16 cellular contexts compared by ENCODE assay signal in the genomic region with DNA sequence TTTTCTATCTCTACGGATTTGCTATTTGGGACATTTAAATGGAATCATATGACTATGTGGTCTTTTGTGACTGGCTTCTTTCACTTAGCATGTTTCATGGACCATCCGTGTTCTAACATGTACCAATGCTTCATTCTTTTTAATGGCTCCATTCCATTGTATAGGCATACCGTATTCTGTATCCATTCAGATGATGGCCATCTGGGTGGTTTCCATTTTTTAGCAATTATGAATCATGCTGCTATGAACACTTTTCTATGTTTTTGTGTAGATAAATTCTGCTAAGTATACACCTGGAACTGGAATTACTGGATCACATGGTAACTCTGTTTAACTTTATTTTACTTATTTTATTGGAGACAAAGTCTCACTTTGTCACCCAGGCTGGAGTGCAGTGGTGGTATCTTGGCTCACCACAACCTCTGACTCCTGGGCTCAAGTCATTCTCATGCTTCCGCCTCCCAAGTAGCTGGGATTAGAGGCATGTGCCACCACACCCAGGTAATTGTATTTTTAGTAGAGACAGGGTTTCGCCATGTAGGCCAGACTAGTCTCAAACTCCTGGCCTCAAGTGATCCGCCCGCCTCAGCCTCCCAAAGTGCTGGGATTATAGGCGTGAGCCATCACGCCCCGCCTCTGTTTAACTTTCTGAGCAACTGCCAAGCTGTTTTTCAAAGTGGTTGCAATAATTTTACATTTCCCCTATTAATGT. TPM values are rescaled to one million over a fixed set of nuclear protein-coding genes. Genes with fewer than 3 reads are reported as not detected.
DNase-seq lines count a peak whose midpoint lies in the region; ATAC-seq and TF ChIP-seq lines count a peak whose summit lies in the region.
"Had no signal": no experiment of that assay in that cellular context is flagged by ENCODE, and none has a peak within 500 bp of the region (broad histone marks: within the 10 kb centered on the region; RNA-seq: fewer than 3 reads in every experiment).

No MANE protein-coding gene starts in this region.

- BruUV-seq in mammary epithelial cell (replicated peaks; lab: Mats Ljungman, UMichigan) = no TSS peak

- H3K36me3 ChIP-seq in mammary epithelial cell (ENCODE audit: insufficient read depth, low read length) (peaks cover 7% of the 10 kb centered on the region), mucosa of rectum (ENCODE audit: control insufficient read depth in 2 of 2, insufficient read depth in 2 of 2, low read length in 2 of 2) (peaks cover 0 to 9% of the 10 kb centered on the region in 2 donors)
- H3K36me3 ChIP-seq: BE2C had no signal

- H3K9me3 Mint-ChIP-seq in stimulated activated memory B cell treated with anti-CD40 and anti-IgM and Interleukin-4, amounts not matched to agents 10 μg/mL and 1 μg/mL and 100 μg/mL, for 72 hours = no peaks in the 10 kb centered on the region
- H3K9me3 Mint-ChIP-seq: neural crest cell; stimulated activated naive B cell treated with anti-CD40 and anti-IgM and Interleukin-4, amounts not matched to agents 10 μg/mL and 1 μg/mL and 100 μg/mL, for 72 hours; T-helper 2 cell treated with Interferon-gamma antibody and Interleukin-4, amounts not matched to agents 5 μg/mL and 100 μg/mL, for 36 hours had no signal

- no peak for TF ChIP-seq CTCF in mammary epithelial cell (conservative IDR thresholded peaks at IDR 0.05 in 1 of 2, IDR thresholded peaks at IDR 0.05 in 1 of 2; ENCODE audit: extremely low read depth in 1 of 2, insufficient read depth in 1 of 2, low read depth in 1 of 2, low read length in 2 of 2)

- no peaks in the 10 kb centered on the region for H3K27me3 ChIP-seq in mammary epithelial cell (ENCODE audit: insufficient read depth, low read length)
- no peaks in the 10 kb centered on the region for H3K27me3 ChIP-seq in mucosa of rectum (ENCODE audit: control insufficient read depth in 2 of 2, insufficient read depth in 2 of 2, low read length in 2 of 2)
- H3K27me3 ChIP-seq: BE2C had no signal

- peaks cover 52% of the 10 kb centered on the region for H3K4me1 Mint-ChIP-seq in stimulated activated memory B cell treated with anti-CD40 and anti-IgM and Interleukin-4, amounts not matched to agents 10 μg/mL and 1 μg/mL and 100 μg/mL, for 72 hours

- H3K9ac ChIP-seq in mammary epithelial cell (ENCODE audit: insufficient read depth, low read length) (no peak overlapping the region), mucosa of rectum (ENCODE audit: low read depth in 1 of 2, low read length in 2 of 2) (no peak overlapping the region)

- H4K20me1 ChIP-seq in mammary epithelial cell (ENCODE audit: insufficient read depth, low read length) = peaks cover 22% of the 10 kb centered on the region

- H3K4me2 ChIP-seq in mammary epithelial cell (ENCODE audit: insufficient read depth, low read depth, low read length) = no peak overlapping the region

- H3K4me3 Mint-ChIP-seq in stimulated activated memory B cell treated with anti-CD40 and anti-IgM and Interleukin-4, amounts not matched to agents 10 μg/mL and 1 μg/mL and 100 μg/mL, for 72 hours = no peak overlapping the region
- H3K4me3 Mint-ChIP-seq: activated CD8-positive, alpha-beta memory T cell treated with anti-CD3 and anti-CD28 coated beads, Interleukin-2, amount 10 ng/mL, durations not matched to agents 7 days and 5 days; neural crest cell; stimulated activated naive B cell treated with anti-CD40 and anti-IgM and Interleukin-4, amounts not matched to agents 10 μg/mL and 1 μg/mL and 100 μg/mL, for 72 hours; T-helper 2 cell treated with Interferon-gamma antibody and Interleukin-4, amounts not matched to agents 5 μg/mL and 100 μg/mL, for 36 hours had no signal

- no peak overlapping the region for H3K27ac Mint-ChIP-seq in stimulated activated memory B cell treated with anti-CD40 and anti-IgM and Interleukin-4, amounts not matched to agents 10 μg/mL and 1 μg/mL and 100 μg/mL, for 72 hours
- H3K27ac Mint-ChIP-seq: activated CD8-positive, alpha-beta memory T cell treated with anti-CD3 and anti-CD28 coated beads, Interleukin-2, amount 10 ng/mL, durations not matched to agents 7 days and 5 days; stimulated activated naive B cell treated with anti-CD40 and anti-IgM and Interleukin-4, amounts not matched to agents 10 μg/mL and 1 μg/mL and 100 μg/mL, for 72 hours; T-helper 2 cell treated with Interferon-gamma antibody and Interleukin-4, amounts not matched to agents 5 μg/mL and 100 μg/mL, for 36 hours had no signal

- DNase-seq in Daoy (ENCODE audit: low read depth) (peak; percentile 41), HEK293T (ENCODE audit: extremely low spot score) (no peak), mammary epithelial cell (peak; percentile 74), NCI-H2196 treated with DMSO at 0.1 percent for 48 hours (lab: John Stamatoyannopoulos, UW; ENCODE audit: unreplicated experiment) (no peak), DMS114 treated with DMSO at 0.1 percent for 48 hours (lab: John Stamatoyannopoulos, UW; ENCODE audit: unreplicated experiment) (no peak), NCI-H446 treated with DMSO at 0.1 percent for 48 hours (lab: John Stamatoyannopoulos, UW) (no peak)
- DNase-seq: activated CD8-positive, alpha-beta memory T cell treated with anti-CD3 and anti-CD28 coated beads, Interleukin-2, amount 10 ng/mL, durations not matched to agents 7 days and 5 days; BE2C; effector memory CD4-positive, alpha-beta T cell; GF-D8; stimulated activated naive B cell treated with anti-CD40 and anti-IgM and Interleukin-4, amounts not matched to agents 10 μg/mL and 1 μg/mL and 100 μg/mL, for 72 hours had no signal

- H3K79me2 ChIP-seq in mammary epithelial cell (ENCODE audit: insufficient read depth, low read length) = peaks cover 96% of the 10 kb centered on the region

- H3K9me3 ChIP-seq in mammary epithelial cell (replicated peaks; ENCODE audit: insufficient read depth, low read length) (no peaks in the 10 kb centered on the region), mucosa of rectum (ENCODE audit: control insufficient read depth in 2 of 2, low read length in 2 of 2) (no peaks in the 10 kb centered on the region)
- H3K9me3 ChIP-seq: BE2C had no signal

- dilution Hi-C loops in mammary epithelial cell (cut with HindIII; ENCODE audit: low sequenced_read_pairs) = no loop called here

- no peak overlapping the region for H2AFZ ChIP-seq in mammary epithelial cell (ENCODE audit: low read depth, low read length)

- in situ Hi-C loops in mammary epithelial cell (cut with MboI; ENCODE audit: low sequenced_read_pairs in 2 of 2) = loop anchor here in 1 of 2 donors (25.0 kb wide), 1 partner anchor 361 kb away; the partner anchor contains the start of gene PDCD6IP

- H3K27ac ChIP-seq in mammary epithelial cell (ENCODE audit: insufficient read depth, low read depth, low read length) (no peak overlapping the region), mucosa of rectum (ENCODE audit: low read depth in 2 of 2, low read length in 2 of 2) (peak overlapping the region; percentile 44 to 71)

- WGBS in mammary epithelial cell (ENCODE audit: low coverage, missing lambda C conversion rate) = 94% methylated on average over 10 of the region's 10 CpGs

- peaks cover 19% of the 10 kb centered on the region for H3K36me3 Mint-ChIP-seq in stimulated activated memory B cell treated with anti-CD40 and anti-IgM and Interleukin-4, amounts not matched to agents 10 μg/mL and 1 μg/mL and 100 μg/mL, for 72 hours

- CTCF ChIA-PET in HEK293T (lab: Yijun Ruan, JAX) (no interaction called here), mammary epithelial cell (lab: Charles Lee; ENCODE audit: low non-redundant PET) (no interaction called here)

- H3K4me3 ChIP-seq in mammary epithelial cell (replicated peaks in 1 of 3; ENCODE audit: insufficient read depth in 1 of 3, low read depth in 2 of 3, low read length in 3 of 3) = no peak overlapping the region
- H3K4me3 ChIP-seq in mucosa of rectum (ENCODE audit: low read length in 2 of 2) = no peak overlapping the region
- H3K4me3 ChIP-seq: GM12878 had no signal

- H3K4me1 ChIP-seq in mammary epithelial cell (ENCODE audit: insufficient read depth, low read length) (peaks cover 3% of the 10 kb centered on the region), mucosa of rectum (ENCODE audit: control insufficient read depth in 2 of 2, insufficient read depth in 2 of 2, low read length in 2 of 2) (peaks cover 6 to 10% of the 10 kb centered on the region in 2 donors)
- H3K4me1 ChIP-seq: BE2C had no signal

- no peaks in the 10 kb centered on the region for H3K27me3 Mint-ChIP-seq in stimulated activated memory B cell treated with anti-CD40 and anti-IgM and Interleukin-4, amounts not matched to agents 10 μg/mL and 1 μg/mL and 100 μg/mL, for 72 hours
- H3K27me3 Mint-ChIP-seq: activated CD8-positive, alpha-beta memory T cell treated with anti-CD3 and anti-CD28 coated beads, Interleukin-2, amount 10 ng/mL, durations not matched to agents 7 days and 5 days; stimulated activated naive B cell treated with anti-CD40 and anti-IgM and Interleukin-4, amounts not matched to agents 10 μg/mL and 1 μg/mL and 100 μg/mL, for 72 hours had no signal

- intact Hi-C loops in mammary epithelial cell (cut with micrococcal nuclease) = no loop called here

- no peak for ATAC-seq in stimulated activated memory B cell treated with anti-CD40 and anti-IgM and Interleukin-4, amounts not matched to agents 10 μg/mL and 1 μg/mL and 100 μg/mL, for 72 hours
- ATAC-seq: activated CD8-positive, alpha-beta memory T cell treated with anti-CD3 and anti-CD28 coated beads, Interleukin-2, amount 10 ng/mL, durations not matched to agents 7 days and 5 days; GM12878; stimulated activated naive B cell treated with anti-CD40 and anti-IgM and Interleukin-4, amounts not matched to agents 10 μg/mL and 1 μg/mL and 100 μg/mL, for 72 hours had no signal

- POLR2A ChIA-PET in HEK293T (lab: Yijun Ruan, JAX) = interaction anchor here (5.8 kb wide), 1 partner anchor 14 kb away, joined by 54 read pairs; the partner anchor contains the start of gene UBP1

TF ChIP-seq in HEK293T, 16 proteins besides CTCF, POLR2A, EP300 and RAD21:
- TF ChIP-seq SUZ12 (IDR thresholded peaks at IDR 0.05) = no peak
- no peak for TF ChIP-seq BHLHE40 (IDR thresholded peaks at IDR 0.05; ENCODE audit: borderline replicate concordance)
- TF ChIP-seq HDGF (IDR thresholded peaks at IDR 0.05; ENCODE audit: borderline replicate concordance) = no peak
- TF ChIP-seq NFRKB (IDR thresholded peaks at IDR 0.05) = 0 out of 2 replicates have a peak, but pooled peaks have one; percentile 26
- TF ChIP-seq LEF1 (IDR thresholded peaks at IDR 0.05; ENCODE audit: borderline replicate concordance) = no peak
- no peak for TF ChIP-seq ZNF384 (IDR thresholded peaks at IDR 0.05)
- TF ChIP-seq FOXK2 (IDR thresholded peaks at IDR 0.05) = no peak
TF ChIP-seq in HEK293T: peak in this region for 1.

RNA-seq across cellular contexts. Expression of gene UBP1, which starts 13.4 kb away (rescaled TPM):
- 14.8 and 19.8 TPM in 2 replicates for total RNA-seq in Daoy (2014; rRNA removed; shearing (Covaris generic))
- 10 to 100 TPM; 44.8 to 63.7 TPM for total RNA-seq in mammary epithelial cell
- polyA plus RNA-seq in mammary epithelial cell = 63.3 TPM
- polyA minus RNA-seq in mammary epithelial cell = 142 TPM

Comparison
In these comparisons a context has a peak if more than half of its experiments do, and no peak if none do; other contexts are left out.
1. DNase-seq: peak in Daoy (single experiment) and mammary epithelial cell (single experiment); none in HEK293T (single experiment), NCI-H2196 treated with DMSO at 0.1 percent for 48 hours (single experiment), DMS114 treated with DMSO at 0.1 percent for 48 hours (single experiment) and NCI-H446 treated with DMSO at 0.1 percent for 48 hours (single experiment).